8 cellular contexts compared by ENCODE assay signal in genomic region chr22:23956301-23956900, GRCh38. TPM values are rescaled to one million over a fixed set of nuclear protein-coding genes. Genes with fewer than 3 reads are reported as not detected.
DNase-seq lines count a peak whose midpoint lies in the region; ATAC-seq and TF ChIP-seq lines count a peak whose summit lies in the region.
"Not testable (repeated sequence)": the region's sequence is repeated elsewhere in the genome, so short reads cannot be mapped to it uniquely, and the experiment has no call there.

No MANE protein-coding gene starts in this region.

- not testable (repeated sequence) for H3K27ac ChIP-seq in Panc1 (ENCODE audit: low read length); colonic mucosa; testis

- ATAC-seq in Panc1 = peak; percentile 71; the same call in 1 of the 2 replicates

- BruUV-seq in Panc1 (replicated peaks; lab: Mats Ljungman, UMichigan) = not testable (repeated sequence)

- not testable (repeated sequence) for H3K9ac ChIP-seq in colonic mucosa (ENCODE audit: low read depth in 2 of 2, low read length in 2 of 2)

- H3K4me3 ChIP-seq in Panc1 (ENCODE audit: low read depth in 2 of 2, low read length in 2 of 2); colonic mucosa; testis: not testable (repeated sequence)

- not testable (repeated sequence) for H3K4me1 ChIP-seq in Panc1 (ENCODE audit: control insufficient read depth, insufficient read depth, low read length); colonic mucosa; testis

- in situ Hi-C loops in Panc1 (cut with HindIII; ENCODE audit: low pct_unique_long_range_greater_than_20kb, low sequenced_read_pairs) = not testable (repeated sequence)

- H3K36me3 ChIP-seq in Panc1 (ENCODE audit: control insufficient read depth, insufficient read depth, low read length); colonic mucosa; testis (ENCODE audit: low read depth, missing control alignments): not testable (repeated sequence)

- peak; percentile 67 for DNase-seq in EL
- DNase-seq in LHCN-M2 (ENCODE audit: low read depth) = peak; percentile 56
- DNase-seq in Panc1 (ENCODE audit: low read depth, low spot score) = peak; percentile 42
- DNase-seq in activated CD8-positive, alpha-beta memory T cell treated with anti-CD3 and anti-CD28 coated beads for 4 hours (ENCODE audit: low read depth in 2 of 2) = peak; percentile 57 to 60
- peak; percentile 89 for DNase-seq in colonic mucosa
- DNase-seq in iPS-NIHi11 (ENCODE audit: low spot score) = peak; percentile 58
- peak; percentile 76 for DNase-seq in retina
- peak; percentile 91 for DNase-seq in testis

- POLR2A ChIA-PET in Panc1 (lab: Charles Lee) = not testable (repeated sequence)

- H3K9me3 ChIP-seq in Panc1 (ENCODE audit: control insufficient read depth, insufficient read depth, low read depth, low read length); colonic mucosa; testis: not testable (repeated sequence)

- TF ChIP-seq POLR2A in testis (IDR thresholded peaks at IDR 0.05) = not testable (repeated sequence)

- 34 to 49% methylated on average over 12 of the region's 12 CpGs for WGBS in testis, 2 donors

- not testable (repeated sequence) for H3K27me3 ChIP-seq in Panc1 (ENCODE audit: control insufficient read depth, insufficient read depth, low read length); colonic mucosa; testis

- intact Hi-C loops in Panc1 (cut with micrococcal nuclease; ENCODE audit: unreplicated experiment); testis (cut with DNase I; ENCODE audit: low total_unique reads): not testable (repeated sequence)
- intact Hi-C loops in colonic mucosa (cut with DNase I) = loop anchor here (5.0 kb wide), 1 partner anchor 94 kb away; no protein-coding TSS in a partner anchor

- TF ChIP-seq CTCF in Panc1 (IDR thresholded peaks at IDR 0.05) = peak; percentile 73
- peak; percentile 88 for TF ChIP-seq CTCF in colonic mucosa (IDR thresholded peaks at IDR 0.05)
- peak; percentile 75 to 91 (median 81) for TF ChIP-seq CTCF in testis (IDR thresholded peaks at IDR 0.05)

- CTCF ChIA-PET in Panc1 (lab: Charles Lee) = not testable (repeated sequence)

RNA-seq across cellular contexts. Expression of gene GSTT2B, which starts 4.6 kb away (rescaled TPM):
- total RNA-seq in LHCN-M2 (2014; rRNA removed) (1.5 and 3.0 TPM in 2 replicates), Panc1 (2021; ENCODE audit: unreplicated experiment) (6.5 TPM), colonic mucosa (1 to 10 TPM; 2.7 to 3.4 TPM), testis (1 to 10 TPM in 1 of 2 donors, under 1 TPM in 1; 0.87 to 7.9 TPM)
- polyA plus RNA-seq in LHCN-M2 (2012) = 4.3 TPM
- 16.2 TPM for polyA plus RNA-seq in Panc1 (2012; ENCODE audit: insufficient read length)
- polyA plus RNA-seq in testis (ENCODE audit: insufficient read depth, low read depth, low replicate concordance) = 1.4 TPM

RNA-seq across cellular contexts. Expression of gene DDTL, which starts 10.3 kb away (rescaled TPM):
- 0.11 TPM in 1 of 2 replicates, not detected in the other for total RNA-seq in LHCN-M2 (2014; rRNA removed)
- 1.8 TPM for polyA plus RNA-seq in LHCN-M2 (2012)
- total RNA-seq in Panc1 (2021; ENCODE audit: unreplicated experiment) = not detected
- 1.9 TPM for polyA plus RNA-seq in Panc1 (2012; ENCODE audit: insufficient read length)
- total RNA-seq in colonic mucosa = 1 to 10 TPM; 3.0 to 4.7 TPM
- total RNA-seq in testis = 1 to 10 TPM in 1 of 2 donors, not detected in 1; 2.2 TPM
- polyA plus RNA-seq in testis (ENCODE audit: insufficient read depth, low read depth, low replicate concordance) = 0.30 TPM

RNA-seq across cellular contexts. Expression of gene DDT, which starts 17.8 kb away (rescaled TPM):
- total RNA-seq in LHCN-M2 (2014; rRNA removed) (98.8 and 134 TPM in 2 replicates), Panc1 (2021; ENCODE audit: unreplicated experiment) (137 TPM), colonic mucosa (100 to 1,000 TPM; 291 to 328 TPM), testis (10 to 100 TPM; 80.0 to 80.5 TPM)
- 172 TPM for polyA plus RNA-seq in LHCN-M2 (2012)
- 172 TPM for polyA plus RNA-seq in Panc1 (2012; ENCODE audit: insufficient read length)
- polyA plus RNA-seq in testis (ENCODE audit: insufficient read depth, low read depth, low replicate concordance) = 79.7 TPM

RNA-seq across cellular contexts. Expression of gene GSTT2, which starts 23.5 kb away (rescaled TPM):
- 0.11 TPM in 1 of 2 replicates, not detected in the other for total RNA-seq in LHCN-M2 (2014; rRNA removed)
- 0.44 TPM for polyA plus RNA-seq in LHCN-M2 (2012)
- total RNA-seq in Panc1 (2021; ENCODE audit: unreplicated experiment) = 0.26 TPM
- 3.6 TPM for polyA plus RNA-seq in Panc1 (2012; ENCODE audit: insufficient read length)
- total RNA-seq in colonic mucosa = not detected
- under 1 TPM in 1 of 2 donors, not detected in 1; 0.68 TPM for total RNA-seq in testis
- polyA plus RNA-seq in testis (ENCODE audit: insufficient read depth, low read depth, low replicate concordance) = not detected

RNA-seq across cellular contexts. Expression of gene GSTT4, which starts 48.9 kb away (rescaled TPM):
- not detected in 2 replicates for total RNA-seq in LHCN-M2 (2014; rRNA removed)
- polyA plus RNA-seq in LHCN-M2 (2012) = not detected
- not detected for total RNA-seq in Panc1 (2021; ENCODE audit: unreplicated experiment)
- not detected for polyA plus RNA-seq in Panc1 (2012; ENCODE audit: insufficient read length)
- not detected for total RNA-seq in colonic mucosa
- total RNA-seq in testis = 1 to 10 TPM; 3.0 to 7.6 TPM
- 22.8 TPM for polyA plus RNA-seq in testis (ENCODE audit: insufficient read depth, low read depth, low replicate concordance)
